In genomic region chr6:33621396-33622388, GRCh38 we compare ENCODE assay signal across 8 cellular contexts. TPM values are rescaled to one million over a fixed set of nuclear protein-coding genes. Genes with fewer than 3 reads are reported as not detected.
DNase-seq lines count a peak whose midpoint lies in the region; ATAC-seq and TF ChIP-seq lines count a peak whose summit lies in the region.

No MANE protein-coding gene starts in this region.

- no peaks in the 10 kb centered on the region for H3K9me3 Mint-ChIP-seq in activated CD4-positive, alpha-beta T cell treated with anti-CD3 and anti-CD28 coated beads for 36 hours (ENCODE audit: low read depth)
- H3K9me3 Mint-ChIP-seq in activated naive CD8-positive, alpha-beta T cell treated with anti-CD3 and anti-CD28 coated beads, Interleukin-2, amount 10 ng/mL, durations not matched to agents 7 days and 5 days, result no peaks in the 10 kb centered on the region

- TF ChIP-seq CTCF in PC-9 (conservative IDR thresholded peaks at IDR 0.05), result no peak

- H3K36me3 Mint-ChIP-seq in activated CD4-positive, alpha-beta T cell treated with anti-CD3 and anti-CD28 coated beads for 36 hours (ENCODE audit: low read depth), result peaks cover 23% of the 10 kb centered on the region
- H3K36me3 Mint-ChIP-seq in activated naive CD8-positive, alpha-beta T cell treated with anti-CD3 and anti-CD28 coated beads, Interleukin-2, amount 10 ng/mL, durations not matched to agents 7 days and 5 days, result peaks cover 9% of the 10 kb centered on the region

- H3K4me3 ChIP-seq in PC-9, result peak overlapping the region; percentile 100
- H3K4me3 ChIP-seq in iPS-18a (ENCODE audit: low read length), result peak overlapping the region; percentile 68

- H3K27me3 ChIP-seq in PC-9 (ENCODE audit: insufficient read depth, low read depth) (no peaks in the 10 kb centered on the region), iPS-18a (ENCODE audit: control insufficient read depth, insufficient read depth, low read length) (peaks cover 38% of the 10 kb centered on the region)

- peaks cover 54% of the 10 kb centered on the region for H3K79me2 ChIP-seq in PC-9 (ENCODE audit: low read depth)

- H3K27me3 Mint-ChIP-seq in activated CD4-positive, alpha-beta T cell treated with anti-CD3 and anti-CD28 coated beads for 36 hours, result no peaks in the 10 kb centered on the region
- peaks cover 3% of the 10 kb centered on the region for H3K27me3 Mint-ChIP-seq in activated naive CD8-positive, alpha-beta T cell treated with anti-CD3 and anti-CD28 coated beads, Interleukin-2, amount 10 ng/mL, durations not matched to agents 7 days and 5 days

- CTCF ChIA-PET in activated CD4-positive, alpha-beta T cell treated with anti-CD3 and anti-CD28 coated beads for 36 hours (lab: Charles Lee), result interaction anchor here (0.6 to 4.5 kb wide), 17 partner anchors 11 to 502 kb away, joined by 3 to 22 read pairs (median 3); partner anchors contain the start of gene BAK1
- CTCF ChIA-PET in PC-9 (lab: Charles Lee), result interaction anchor here (0.6 to 0.8 kb wide), 2 partner anchors 32 to 90 kb away, joined by 3 to 4 read pairs; partner anchors contain the start of gene UQCC2

- intact Hi-C loops in activated CD4-positive, alpha-beta T cell treated with anti-CD3 and anti-CD28 coated beads for 36 hours (cut with DNase I, micrococcal nuclease), result loop anchor here (5.0 kb wide), 8 partner anchors 34 to 616 kb away; partner anchors contain the start of genes HMGA1 (in 1 of the 2), KIFC1 (in 1 of the 2), LEMD2 (in 1 of the 2) and RPS18 (in 1 of the 2)
- intact Hi-C loops in PC-9 (cut with micrococcal nuclease; ENCODE audit: unreplicated experiment), result loop anchor here (2.0 kb wide), 1 partner anchor 51 kb away; no protein-coding TSS in a partner anchor

- H3K36me3 ChIP-seq in PC-9 (ENCODE audit: low read depth), result peaks cover 13% of the 10 kb centered on the region
- no peaks in the 10 kb centered on the region for H3K36me3 ChIP-seq in iPS-18a (ENCODE audit: control insufficient read depth, low read depth, low read length)

- peak overlapping the region; percentile 94 for H3K4me3 Mint-ChIP-seq in activated CD4-positive, alpha-beta T cell treated with anti-CD3 and anti-CD28 coated beads for 36 hours
- H3K4me3 Mint-ChIP-seq in activated naive CD8-positive, alpha-beta T cell treated with anti-CD3 and anti-CD28 coated beads, Interleukin-2, amount 10 ng/mL, durations not matched to agents 7 days and 5 days, result peak overlapping the region; percentile 88

- H2AFZ ChIP-seq in PC-9, result peak overlapping the region; percentile 86

- peaks cover 44% of the 10 kb centered on the region for H3K4me1 ChIP-seq in PC-9 (replicated peaks; ENCODE audit: insufficient read depth)
- H3K4me1 ChIP-seq in iPS-18a (ENCODE audit: control insufficient read depth, low read depth, low read length), result peaks cover 9% of the 10 kb centered on the region

- H4K20me1 ChIP-seq in PC-9 (ENCODE audit: insufficient read depth), result peaks cover 26% of the 10 kb centered on the region

- peaks cover 48% of the 10 kb centered on the region for H3K4me1 Mint-ChIP-seq in activated CD4-positive, alpha-beta T cell treated with anti-CD3 and anti-CD28 coated beads for 36 hours
- peaks cover 49% of the 10 kb centered on the region for H3K4me1 Mint-ChIP-seq in activated naive CD8-positive, alpha-beta T cell treated with anti-CD3 and anti-CD28 coated beads, Interleukin-2, amount 10 ng/mL, durations not matched to agents 7 days and 5 days

- peak overlapping the region; percentile 87 for H3K4me2 ChIP-seq in PC-9

- H3K27ac Mint-ChIP-seq in activated CD4-positive, alpha-beta T cell treated with anti-CD3 and anti-CD28 coated beads for 36 hours, result peak overlapping the region; percentile 87
- H3K27ac Mint-ChIP-seq in activated naive CD8-positive, alpha-beta T cell treated with anti-CD3 and anti-CD28 coated beads, Interleukin-2, amount 10 ng/mL, durations not matched to agents 7 days and 5 days, result peak overlapping the region; percentile 76

- H3K9me3 ChIP-seq in PC-9 (ENCODE audit: insufficient read depth, low read depth) (no peaks in the 10 kb centered on the region), iPS-18a (ENCODE audit: control insufficient read depth, low read depth, low read length) (no peaks in the 10 kb centered on the region)

- peak overlapping the region; percentile 78 for H3K27ac ChIP-seq in PC-9
- no peak overlapping the region for H3K27ac ChIP-seq in iPS-18a (ENCODE audit: low read length)

- BruUV-seq in PC-9 (replicated peaks; lab: Mats Ljungman, UMichigan), result no TSS peak

- POLR2A ChIA-PET in activated CD4-positive, alpha-beta T cell treated with anti-CD3 and anti-CD28 coated beads for 36 hours (lab: Charles Lee), result interaction anchor here (0.9 kb wide), 1 partner anchor 30 kb away, joined by 5 read pairs; no protein-coding TSS in a partner anchor
- POLR2A ChIA-PET in PC-9 (lab: Charles Lee; ENCODE audit: unreplicated experiment), result interaction anchor here (0.6 to 1.1 kb wide), 8 partner anchors 13 to 259 kb away, joined by 3 to 27 read pairs (median 4); no protein-coding TSS in a partner anchor
- POLR2A ChIA-PET in activated naive CD8-positive, alpha-beta T cell treated with anti-CD3 and anti-CD28 coated beads, Interleukin-2, amount 10 ng/mL, durations not matched to agents 7 days and 5 days (lab: Charles Lee), result interaction anchor here (0.6 to 2.9 kb wide), 21 partner anchors 9 to 650 kb away, joined by 3 to 25 read pairs (median 5); partner anchors contain the start of genes BAK1, CUTA and UQCC2

- DNase-seq in activated CD4-positive, alpha-beta T cell treated with anti-CD3 and anti-CD28 coated beads for 36 hours, result peak; percentile 63
- DNase-seq in activated CD4-positive, alpha-beta T cell treated with anti-CD3 and anti-CD28 coated beads for 1 hour, result no peak
- DNase-seq in PC-9 (peak; percentile 44 to 65), UCSD-AML1 (lab: John Stamatoyannopoulos, UW; ENCODE audit: unreplicated experiment) (no peak)
- DNase-seq in activated naive CD8-positive, alpha-beta T cell treated with anti-CD3 and anti-CD28 coated beads, Interleukin-2, amount 10 ng/mL, durations not matched to agents 7 days and 5 days, result peak; percentile 63
- peak; percentile 39 to 61 for DNase-seq in stimulated activated CD4-positive, alpha-beta T cell treated with anti-CD3 and anti-CD28 coated beads, Interleukin-1b, Interleukin-23, amount 100 ng/mL, for 4 hours (ENCODE audit: low read depth in 2 of 2)

- peak overlapping the region; percentile 19 for H3K9ac ChIP-seq in iPS-18a (ENCODE audit: low read length)

- peaks cover 57% of the 10 kb centered on the region for H3F3A ChIP-seq in PC-9 (ENCODE audit: insufficient read depth, low read depth)

- peak; percentile 36 for ATAC-seq in activated CD4-positive, alpha-beta T cell treated with anti-CD3 and anti-CD28 coated beads for 36 hours
- ATAC-seq in HG03108 (IDR thresholded peaks at IDR 0.05; ENCODE audit: unreplicated experiment), result peak; percentile 18
- ATAC-seq in activated naive CD8-positive, alpha-beta T cell treated with anti-CD3 and anti-CD28 coated beads, Interleukin-2, amount 10 ng/mL, durations not matched to agents 7 days and 5 days (ENCODE audit: low read depth), result peak; percentile 35

- H3K9me2 ChIP-seq in PC-9 (ENCODE audit: insufficient read depth), result no peaks in the 10 kb centered on the region

RNA-seq across cellular contexts. Expression of gene ITPR3, which starts 0.6 kb away (rescaled TPM):
- 10 to 100 TPM; 42.6 to 42.9 TPM for total RNA-seq in activated CD4-positive, alpha-beta T cell treated with anti-CD3 and anti-CD28 coated beads for 36 hours
- 78.3 and 86.9 TPM in 2 replicates for total RNA-seq in PC-9 (2021)
- total RNA-seq in activated naive CD8-positive, alpha-beta T cell treated with anti-CD3 and anti-CD28 coated beads, Interleukin-2, amount 10 ng/mL, durations not matched to agents 7 days and 5 days, result 10 to 100 TPM; 61.4 to 61.8 TPM

RNA-seq across cellular contexts. Expression of gene BAK1, which starts 41.6 kb away (rescaled TPM):
- 10 to 100 TPM; 37.0 to 43.3 TPM for total RNA-seq in activated CD4-positive, alpha-beta T cell treated with anti-CD3 and anti-CD28 coated beads for 36 hours
- total RNA-seq in PC-9 (2021), result 24.6 and 28.4 TPM in 2 replicates
- 10 to 100 TPM; 48.0 to 48.1 TPM for total RNA-seq in activated naive CD8-positive, alpha-beta T cell treated with anti-CD3 and anti-CD28 coated beads, Interleukin-2, amount 10 ng/mL, durations not matched to agents 7 days and 5 days

Comparison
In these comparisons a context has a peak if more than half of its experiments do, and no peak if none do; other contexts are left out.
1. DNase-seq: peak in activated CD4-positive, alpha-beta T cell treated with anti-CD3 and anti-CD28 coated beads for 36 hours (single experiment), PC-9 (2 of 2), activated naive CD8-positive, alpha-beta T cell treated with anti-CD3 and anti-CD28 coated beads, Interleukin-2, amount 10 ng/mL, durations not matched to agents 7 days and 5 days (single experiment) and stimulated activated CD4-positive, alpha-beta T cell treated with anti-CD3 and anti-CD28 coated beads, Interleukin-1b, Interleukin-23, amount 100 ng/mL, for 4 hours (2 of 2); none in activated CD4-positive, alpha-beta T cell treated with anti-CD3 and anti-CD28 coated beads for 1 hour (single experiment) and UCSD-AML1 (single experiment).
2. Peak in every context shown above with its lines, with median percentiles within 50 percentile points of each other: ATAC-seq.